ENCODE assay signal across 18 cellular contexts in the genomic region with DNA sequence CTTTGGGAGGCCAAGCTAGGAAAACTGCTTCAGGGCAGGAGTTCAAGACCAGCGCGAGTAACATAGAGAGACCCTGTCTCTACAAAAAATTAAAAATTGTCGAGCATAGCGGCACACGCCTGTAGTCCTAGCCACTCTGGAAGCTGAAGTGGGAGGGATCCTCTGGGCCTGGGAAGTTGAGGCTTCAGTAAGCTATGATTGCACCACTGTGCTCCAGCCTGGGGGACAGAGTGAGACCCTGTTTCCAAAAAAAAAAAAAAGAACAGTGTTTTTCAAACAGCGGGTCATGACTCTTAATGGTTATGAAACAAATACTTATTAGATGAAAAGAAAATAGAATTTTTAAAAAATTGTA. TPM values are rescaled to one million over a fixed set of nuclear protein-coding genes. Genes with fewer than 3 reads are reported as not detected.
A peak's percentile ranks its signal among the peaks of the same experiment; 100 is the strongest.
DNase-seq lines count a peak whose midpoint lies in the region; ATAC-seq lines count a peak whose summit lies in the region.
"Had no signal": no experiment of that assay in that cellular context is flagged by ENCODE, and none has a peak within 500 bp of the region (broad histone marks: within the 10 kb centered on the region; RNA-seq: fewer than 3 reads in every experiment).

No MANE protein-coding gene starts in this region.

- no peaks in the 10 kb centered on the region for H3K9me3 Mint-ChIP-seq in T-helper 2 cell treated with Interferon-gamma antibody and Interleukin-4, amounts not matched to agents 5 μg/mL and 100 μg/mL, for 36 hours
- H3K9me3 Mint-ChIP-seq in effector memory CD8-positive, alpha-beta T cell = no peaks in the 10 kb centered on the region
- H3K9me3 Mint-ChIP-seq: HFFc6; stimulated activated naive CD8-positive, alpha-beta T cell treated with anti-CD3 and anti-CD28 coated beads, Interleukin-15, amount 100 ng/mL, for 72 hours had no signal

- H3K4me3 ChIP-seq in SK-N-MC (no peak overlapping the region), skeletal muscle tissue (ENCODE audit: low read length in 3 of 3) (no peak overlapping the region)
- H3K4me3 ChIP-seq: adrenal gland, ovary, skin epidermis had no signal

- no peaks in the 10 kb centered on the region for H3K27me3 ChIP-seq in skeletal muscle tissue (ENCODE audit: control insufficient read depth in 3 of 3, insufficient read depth in 3 of 3, low read length in 3 of 3)
- H3K27me3 ChIP-seq: adrenal gland, ovary had no signal

- H3K27ac Mint-ChIP-seq in T-helper 2 cell treated with Interferon-gamma antibody and Interleukin-4, amounts not matched to agents 5 μg/mL and 100 μg/mL, for 36 hours = peak overlapping the region; percentile 84
- H3K27ac Mint-ChIP-seq in effector memory CD8-positive, alpha-beta T cell = peak overlapping the region; percentile 89 to 91
- H3K27ac Mint-ChIP-seq: stimulated activated naive CD8-positive, alpha-beta T cell treated with anti-CD3 and anti-CD28 coated beads, Interleukin-15, amount 100 ng/mL, for 72 hours had no signal

- H3K27ac ChIP-seq in SK-N-MC = 0 out of 2 replicates have a peak overlapping the region, but pooled peaks have one; percentile 40
- H3K27ac ChIP-seq in skeletal muscle tissue (ENCODE audit: low read depth, low read length) = peak overlapping the region; percentile 97
- H3K27ac ChIP-seq: ovary had no signal

- H3K9me3 ChIP-seq in SK-N-MC (ENCODE audit: low read depth, low read length) (no peaks in the 10 kb centered on the region), skeletal muscle tissue (ENCODE audit: control insufficient read depth in 3 of 3, low read length in 3 of 3) (no peaks in the 10 kb centered on the region)
- H3K9me3 ChIP-seq: adrenal gland, ovary had no signal

- H3K4me1 ChIP-seq in skeletal muscle tissue (ENCODE audit: control insufficient read depth in 3 of 3, insufficient read depth in 3 of 3, low read length in 3 of 3) = peaks cover 4 to 40% (median 30%) of the 10 kb centered on the region in 3 donors

- no peaks in the 10 kb centered on the region for H3K36me3 ChIP-seq in SK-N-MC (ENCODE audit: insufficient read depth, low read length)
- H3K36me3 ChIP-seq in skeletal muscle tissue (ENCODE audit: control insufficient read depth in 3 of 3, insufficient read depth in 3 of 3, low read length in 3 of 3) = no peaks in the 10 kb centered on the region
- H3K36me3 ChIP-seq: adrenal gland, ovary had no signal

- H3K4me3 Mint-ChIP-seq in T-helper 2 cell treated with Interferon-gamma antibody and Interleukin-4, amounts not matched to agents 5 μg/mL and 100 μg/mL, for 36 hours = peak overlapping the region; percentile 84
- peak overlapping the region; percentile 87 to 93 for H3K4me3 Mint-ChIP-seq in effector memory CD8-positive, alpha-beta T cell

- H3K9ac ChIP-seq in SK-N-MC (ENCODE audit: insufficient read length) (no peak overlapping the region), skeletal muscle tissue (ENCODE audit: low read depth in 1 of 3, low read length in 3 of 3) (no peak overlapping the region)

- ATAC-seq in effector memory CD8-positive, alpha-beta T cell (replicated peaks) = no peak
- ATAC-seq in HG03439 (IDR thresholded peaks at IDR 0.05; ENCODE audit: unreplicated experiment) = no peak
- ATAC-seq in GM21528 (IDR thresholded peaks at IDR 0.05; ENCODE audit: low FRiP score, unreplicated experiment) = no peak
- ATAC-seq: stimulated activated naive CD8-positive, alpha-beta T cell treated with anti-CD3 and anti-CD28 coated beads, Interleukin-15, amount 100 ng/mL, for 72 hours had no signal

- DNase-seq in T-helper 2 cell treated with Interferon-gamma antibody and Interleukin-4, amounts not matched to agents 5 μg/mL and 100 μg/mL, for 36 hours (ENCODE audit: low spot score) = no peak
- DNase-seq in T-helper 2 cell (no peak), SK-N-MC (ENCODE audit: low read depth, low spot score) (no peak), OCI-M2 (lab: John Stamatoyannopoulos, UW; ENCODE audit: unreplicated experiment) (no peak)
- DNase-seq in effector memory CD8-positive, alpha-beta T cell = no peak
- DNase-seq: COR-L47; GDM1; glutamatergic neuron; HFFc6; NCI-H1417 treated with DMSO at 0.1 percent for 48 hours; NCI-H345; stimulated activated naive CD8-positive, alpha-beta T cell treated with anti-CD3 and anti-CD28 coated beads, Interleukin-15, amount 100 ng/mL, for 72 hours had no signal

- peaks cover 15% of the 10 kb centered on the region for H3K36me3 Mint-ChIP-seq in T-helper 2 cell treated with Interferon-gamma antibody and Interleukin-4, amounts not matched to agents 5 μg/mL and 100 μg/mL, for 36 hours (ENCODE audit: low read depth)
- H3K36me3 Mint-ChIP-seq in effector memory CD8-positive, alpha-beta T cell (ENCODE audit: insufficient read depth) = peaks cover 82% of the 10 kb centered on the region

- no peaks in the 10 kb centered on the region for H3K27me3 Mint-ChIP-seq in T-helper 2 cell treated with Interferon-gamma antibody and Interleukin-4, amounts not matched to agents 5 μg/mL and 100 μg/mL, for 36 hours (ENCODE audit: low read depth)
- H3K27me3 Mint-ChIP-seq in effector memory CD8-positive, alpha-beta T cell = no peaks in the 10 kb centered on the region
- H3K27me3 Mint-ChIP-seq: stimulated activated naive CD8-positive, alpha-beta T cell treated with anti-CD3 and anti-CD28 coated beads, Interleukin-15, amount 100 ng/mL, for 72 hours had no signal

- peaks cover 37% of the 10 kb centered on the region for H3K4me1 Mint-ChIP-seq in T-helper 2 cell treated with Interferon-gamma antibody and Interleukin-4, amounts not matched to agents 5 μg/mL and 100 μg/mL, for 36 hours (ENCODE audit: low read depth)
- peaks cover 44 to 46% of the 10 kb centered on the region in 2 donors for H3K4me1 Mint-ChIP-seq in effector memory CD8-positive, alpha-beta T cell (ENCODE audit: low read depth in 2 of 2)

RNA-seq across cellular contexts. Expression of a gene that starts 2.3 kb away (rescaled TPM):
- 17.7 TPM for total RNA-seq in skeletal muscle tissue

RNA-seq across cellular contexts. Expression of a gene that starts 56.2 kb away (rescaled TPM):
- total RNA-seq in skeletal muscle tissue = 25.6 TPM
